8 cellular contexts compared by ENCODE assay signal in the genomic region with DNA sequence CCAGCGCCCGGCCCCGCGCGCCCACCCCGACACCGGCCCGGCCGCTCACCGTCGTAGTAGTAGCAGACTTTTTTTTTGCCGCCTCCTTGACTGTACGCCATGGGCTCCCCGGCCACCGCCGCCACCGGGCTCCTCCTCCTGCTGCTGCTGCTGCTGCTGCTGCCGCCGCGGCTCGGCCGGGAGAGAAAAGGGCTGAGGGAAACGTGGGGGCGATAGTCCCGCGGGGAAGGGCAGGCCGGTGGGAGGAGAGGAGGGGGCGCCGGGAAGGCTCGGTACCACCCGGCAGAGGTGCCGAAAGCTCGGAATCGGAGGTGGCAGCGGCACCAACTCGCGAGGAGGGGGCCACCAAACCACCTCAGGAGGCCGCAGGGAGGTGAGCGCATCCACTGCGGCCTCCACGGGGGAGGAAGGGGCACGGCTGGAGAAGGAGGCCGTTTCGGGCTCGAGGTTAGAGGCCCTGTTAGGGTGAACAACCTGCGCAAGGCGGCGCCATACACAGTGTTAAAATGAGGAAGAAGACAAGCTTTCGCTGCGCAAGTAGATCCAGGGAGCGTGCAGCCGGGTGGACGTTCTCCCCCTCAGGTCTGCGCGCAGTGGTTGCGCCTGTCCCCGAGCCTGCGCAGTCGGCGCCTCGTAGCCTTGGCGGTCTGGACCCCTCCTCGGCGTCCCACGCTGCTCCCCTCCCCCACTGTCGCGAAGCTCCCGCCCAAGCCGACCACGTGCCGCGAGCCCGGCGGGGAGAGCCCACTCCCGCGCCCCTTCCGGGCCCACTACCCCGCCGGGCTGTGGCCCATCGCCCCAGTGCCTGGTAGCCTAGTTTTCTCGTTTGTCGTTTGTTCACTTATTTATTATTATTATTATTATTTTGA. TPM values are rescaled to one million over a fixed set of nuclear protein-coding genes. Genes with fewer than 3 reads are reported as not detected.
DNase-seq lines count a peak whose midpoint lies in the region; ATAC-seq and TF ChIP-seq lines count a peak whose summit lies in the region.

A gene (minus strand): TSS at position 341 of the 869 bp plus-strand sequence. CDS start 240 bp downstream, at position 101.

- H3K4me3 ChIP-seq in adrenal gland: peak within 1 kb of the TSS; percentile 39 to 83 (median 62)
- peak within 1 kb of the TSS; percentile 63 to 99 (median 90) for H3K4me3 ChIP-seq in heart right ventricle

- no peaks in the 10 kb centered on the region for H3K36me3 Mint-ChIP-seq in T-cell
- peaks cover 3% of the 10 kb centered on the region for H3K36me3 Mint-ChIP-seq in progenitor cell of endocrine pancreas (ENCODE audit: insufficient read depth)

- H3K36me3 ChIP-seq in adrenal gland (replicated peaks in 1 of 2) (no peaks in the 10 kb centered on the region), heart right ventricle (no peaks in the 10 kb centered on the region)

- POLR2A ChIA-PET in T-cell (lab: Charles Lee): interaction anchor here in 1 of 2 donors (0.6 to 0.7 kb wide), 2 partner anchors 10 to 28 kb away, joined by 3 to 6 read pairs; no protein-coding TSS in a partner anchor

- no peaks in the 10 kb centered on the region for H3K9me3 Mint-ChIP-seq in T-cell
- H3K9me3 Mint-ChIP-seq in progenitor cell of endocrine pancreas (ENCODE audit: low read depth): no peaks in the 10 kb centered on the region

- H3K4me3 Mint-ChIP-seq in T-cell (peak within 1 kb of the TSS; percentile 96 to 97 (median 97)), progenitor cell of endocrine pancreas (ENCODE audit: low read depth) (peak within 1 kb of the TSS; percentile 99)

- H3K27me3 Mint-ChIP-seq in T-cell (no peaks in the 10 kb centered on the region), progenitor cell of endocrine pancreas (no peaks in the 10 kb centered on the region)

- CTCF ChIA-PET in T-cell (lab: Charles Lee): interaction anchor here in 1 of 2 donors (0.7 to 1.1 kb wide), 3 partner anchors 10 to 12 kb away, joined by 3 read pairs; no protein-coding TSS in a partner anchor

- TF ChIP-seq CTCF in GM12873 (IDR thresholded peaks at IDR 0.05; ENCODE audit: insufficient read depth, low read depth, low read length, missing control alignments) (peak; percentile 33), adrenal gland (IDR thresholded peaks at IDR 0.05) (no peak), heart right ventricle (IDR thresholded peaks at IDR 0.05) (no peak), progenitor cell of endocrine pancreas (IDR thresholded peaks at IDR 0.05; ENCODE audit: unreplicated experiment) (no peak)

- H3K9me3 ChIP-seq in adrenal gland (replicated peaks in 1 of 3): no peaks in the 10 kb centered on the region
- H3K9me3 ChIP-seq in heart right ventricle: no peaks in the 10 kb centered on the region

- 0 to 1% (median 0%) methylated on average over 33 to 82 of the region's 82 CpGs for WGBS in adrenal gland, 4 donors
- 0 to 1% methylated on average over 82 of the region's 82 CpGs for WGBS in heart right ventricle, 2 donors

- ATAC-seq in HG02623 (IDR thresholded peaks at IDR 0.05; ENCODE audit: unreplicated experiment) (peak; percentile 76), T-cell (replicated peaks in 1 of 4) (peak; percentile 78 to 84 (median 79)), heart right ventricle (peak; percentile 93 to 98 (median 96))

- H3K27ac Mint-ChIP-seq in T-cell: peak within 1 kb of the TSS; percentile 95 to 99
- peak within 1 kb of the TSS; percentile 100 for H3K27ac Mint-ChIP-seq in progenitor cell of endocrine pancreas

- intact Hi-C loops in adrenal gland (cut with DNase I): no loop called here
- intact Hi-C loops in heart right ventricle (cut with DNase I): no loop called here

- peak; percentile 89 for DNase-seq in NCI-H1105 (lab: John Stamatoyannopoulos, UW)
- peak; percentile 44 to 86 (median 74) for DNase-seq in T-cell
- DNase-seq in adrenal gland: peak; percentile 85 to 89 (median 86)
- peak; percentile 88 to 90 for DNase-seq in heart right ventricle
- DNase-seq in progenitor cell of endocrine pancreas (ENCODE audit: low spot score, unreplicated experiment): peak; percentile 79
- peak; percentile 88 for DNase-seq in ureter (ENCODE audit: low spot score)

- TF ChIP-seq POLR2A in adrenal gland (IDR thresholded peaks at IDR 0.05): peak; percentile 46 to 56

- H3K4me1 Mint-ChIP-seq in T-cell (peaks cover 39 to 41% (median 39%) of the 10 kb centered on the region in 3 donors), progenitor cell of endocrine pancreas (ENCODE audit: low read depth) (peaks cover 20% of the 10 kb centered on the region)

- H3K4me1 ChIP-seq in adrenal gland (replicated peaks in 1 of 2): peaks cover 15 to 41% of the 10 kb centered on the region in 2 donors
- peaks cover 0 to 42% (median 36%) of the 10 kb centered on the region in 9 donors for H3K4me1 ChIP-seq in heart right ventricle

- H3K27me3 ChIP-seq in adrenal gland (no peaks in the 10 kb centered on the region), heart right ventricle (no peaks in the 10 kb centered on the region)

- peak within 1 kb of the TSS; percentile 79 to 92 (median 88) for H3K27ac ChIP-seq in adrenal gland
- peak within 1 kb of the TSS; percentile 64 to 97 (median 95) for H3K27ac ChIP-seq in heart right ventricle

RNA-seq across cellular contexts. Expression of the gene that starts here (rescaled TPM):
- 10 to 100 TPM; 44.7 to 54.6 (median 50.1) TPM for total RNA-seq in T-cell
- total RNA-seq in adrenal gland: 10 to 100 TPM; 39.2 to 82.5 (median 54.0) TPM
- 100 to 1,000 TPM in 1 of 3 donors, 10 to 100 TPM in 2; 35.5 to 125 (median 44.5) TPM for polyA plus RNA-seq in adrenal gland
- 10 to 100 TPM; 34.7 to 60.2 (median 46.2) TPM for total RNA-seq in heart right ventricle
- 10 to 100 TPM; 23.2 to 47.6 TPM for polyA plus RNA-seq in heart right ventricle
- total RNA-seq in progenitor cell of endocrine pancreas: 287 and 289 TPM in 2 replicates
- total RNA-seq in ureter: 78.1 TPM

Comparison
In these comparisons a context has a peak if more than half of its experiments do, and no peak if none do; other contexts are left out.
1. Peak in every context shown above with its lines: DNase-seq, ATAC-seq, H3K4me3 ChIP-seq and H3K27ac ChIP-seq.